Comparison of ENCODE assay signal across 15 cellular contexts in genomic region chr12:68633614-68634558, GRCh38. TPM values are rescaled to one million over a fixed set of nuclear protein-coding genes. Genes with fewer than 3 reads are reported as not detected.
DNase-seq lines count a peak whose midpoint lies in the region; ATAC-seq, FAIRE-seq and TF ChIP-seq lines count a peak whose summit lies in the region.
"Had no signal": no experiment of that assay in that cellular context is flagged by ENCODE, and none has a peak within 500 bp of the region (broad histone marks: within the 10 kb centered on the region; RNA-seq: fewer than 3 reads in every experiment).

No MANE protein-coding gene starts in this region.

- peaks cover 6% of the 10 kb centered on the region; the same call in 1 of the 2 replicates for H3F3A ChIP-seq in OCI-LY1 (ENCODE audit: insufficient read depth, low read length)

- no peak for FAIRE-seq in GM12892 (lab: Jason Lieb, UNC)

- peak overlapping the region; percentile 87 for H3K27ac Mint-ChIP-seq in memory B cell

- DNase-seq in memory B cell (ENCODE audit: low spot score in 2 of 2), result no peak
- no peak for DNase-seq in NCI-H510A (lab: John Stamatoyannopoulos, UW)
- no peak for DNase-seq in COR-L47 (lab: John Stamatoyannopoulos, UW)
- no peak for DNase-seq in DMS 273 treated with DMSO at 0.1 percent for 48 hours (lab: John Stamatoyannopoulos, UW)
- no peak for DNase-seq in GM12892 (ENCODE audit: insufficient read length)
- DNase-seq: amygdala, DMS153, H7, NCI-H2029 treated with DMSO at 0.1 percent for 48 hours, SHP77 treated with DMSO at 0.1 percent for 48 hours, spleen had no signal

- H2AFZ ChIP-seq in OCI-LY1 (ENCODE audit: low read length), result no peak overlapping the region

- no peaks in the 10 kb centered on the region for H4K20me1 ChIP-seq in OCI-LY1 (ENCODE audit: insufficient read depth, low read length)

- H3K4me3 Mint-ChIP-seq in memory B cell, result peak overlapping the region; percentile 63

- no peaks in the 10 kb centered on the region for H3K9me3 ChIP-seq in OCI-LY1 (ENCODE audit: low read length)
- H3K9me3 ChIP-seq: spleen had no signal

- H3K27me3 Mint-ChIP-seq in memory B cell, result no peaks in the 10 kb centered on the region

- H3K79me2 ChIP-seq in OCI-LY1 (ENCODE audit: insufficient read depth, low read length), result peaks cover 95% of the 10 kb centered on the region

- TF ChIP-seq POLR2A in GM12892 (IDR thresholded peaks at IDR 0.05; ENCODE audit: low read depth, low read length), result no peak

- peaks cover 49% of the 10 kb centered on the region for H3K4me1 Mint-ChIP-seq in memory B cell

- peak overlapping the region; percentile 18 for H3K4me3 ChIP-seq in OCI-LY1 (ENCODE audit: low read depth, low read length, poor library complexity, severe bottlenecking)
- H3K4me3 ChIP-seq: spleen had no signal

- H3K9ac ChIP-seq in OCI-LY1 (ENCODE audit: low read length), result peak overlapping the region; percentile 36; the same call in 1 of the 2 replicates

- peaks cover 20% of the 10 kb centered on the region for H3K36me3 ChIP-seq in OCI-LY1 (ENCODE audit: insufficient read depth, low read length)

- peak; percentile 39 for ATAC-seq in GM18498 (IDR thresholded peaks at IDR 0.05; ENCODE audit: unreplicated experiment)
- peak; percentile 50 for ATAC-seq in GM21825 (IDR thresholded peaks at IDR 0.05; ENCODE audit: unreplicated experiment)
- peak; percentile 69 for ATAC-seq in memory B cell (ENCODE audit: low read depth)
- ATAC-seq: activated CD4-positive, CD25-positive, alpha-beta regulatory T cell treated with anti-CD3 and anti-CD28 coated beads, Interleukin-2, amount 50 U/mL, for 24 hours had no signal

- H3K27ac ChIP-seq in OCI-LY1 (ENCODE audit: low read depth, low read length, poor library complexity, severe bottlenecking), result peak overlapping the region; percentile 85

- H3K4me1 ChIP-seq in OCI-LY1 (ENCODE audit: insufficient read depth, low read length, severe bottlenecking), result peaks cover 93% of the 10 kb centered on the region

- no peaks in the 10 kb centered on the region for H3K9me2 ChIP-seq in OCI-LY1 (ENCODE audit: low read depth, low read length)

- no peak for TF ChIP-seq CTCF in OCI-LY1 (IDR thresholded peaks at IDR 0.05; ENCODE audit: low read length)

- H3K36me3 Mint-ChIP-seq in memory B cell, result peaks cover 7% of the 10 kb centered on the region

- H3K4me2 ChIP-seq in OCI-LY1 (ENCODE audit: low read length), result peak overlapping the region; percentile 52

- H3K9me3 Mint-ChIP-seq in memory B cell, result no peaks in the 10 kb centered on the region

- no peaks in the 10 kb centered on the region for H3K27me3 ChIP-seq in OCI-LY1 (ENCODE audit: insufficient read depth, low read length)
- H3K27me3 ChIP-seq: spleen had no signal

RNA-seq across cellular contexts. Expression of gene RAP1B, which starts 23.2 kb away (rescaled TPM):
- polyA plus RNA-seq in GM12892 (2012; ENCODE audit: missing spikeins), result 110 TPM

RNA-seq across cellular contexts. Expression of gene NUP107, which starts 52.9 kb away (rescaled TPM):
- polyA plus RNA-seq in GM12892 (2012; ENCODE audit: missing spikeins), result 66.4 TPM
